ENCODE assay signal across 23 cellular contexts in genomic region chr17:49592263-49592662, GRCh38. TPM values are rescaled to one million over a fixed set of nuclear protein-coding genes. Genes with fewer than 3 reads are reported as not detected.
DNase-seq lines count a peak whose midpoint lies in the region; ATAC-seq and TF ChIP-seq lines count a peak whose summit lies in the region.
"Had no signal": no experiment of that assay in that cellular context is flagged by ENCODE, and none has a peak within 500 bp of the region (broad histone marks: within the 10 kb centered on the region; RNA-seq: fewer than 3 reads in every experiment).

No MANE protein-coding gene starts in this region.

- H3K36me3 ChIP-seq in endodermal cell (ENCODE audit: control insufficient read depth, insufficient read depth, low read length) (peaks cover 1% of the 10 kb centered on the region), stomach smooth muscle (ENCODE audit: control insufficient read depth in 2 of 2, insufficient read depth in 2 of 2, low read length in 2 of 2) (peaks cover 31 to 35% of the 10 kb centered on the region in 2 donors)

- no peaks in the 10 kb centered on the region for H3K27me3 Mint-ChIP-seq in activated T-helper 17 cell treated with anti-CD3 and anti-CD28 coated beads, Interleukin-2, amount 50 U/mL, for 72 hours
- no peaks in the 10 kb centered on the region for H3K27me3 Mint-ChIP-seq in endodermal cell (ENCODE audit: insufficient read depth)
- peaks cover 2% of the 10 kb centered on the region for H3K27me3 Mint-ChIP-seq in glutamatergic neuron (ENCODE audit: unreplicated experiment)

- H3K27ac ChIP-seq in endodermal cell (ENCODE audit: low read depth, low read length) (no peak overlapping the region), stomach smooth muscle (ENCODE audit: low read length) (peak overlapping the region; percentile 4)
- H3K27ac ChIP-seq: BLaER1 had no signal

- no peak overlapping the region for H3K4me3 Mint-ChIP-seq in activated T-helper 17 cell treated with anti-CD3 and anti-CD28 coated beads, Interleukin-2, amount 50 U/mL, for 72 hours
- H3K4me3 Mint-ChIP-seq in endodermal cell (no peak overlapping the region), glutamatergic neuron (ENCODE audit: unreplicated experiment) (no peak overlapping the region)
- H3K4me3 Mint-ChIP-seq: H9 had no signal

- H3K4me1 ChIP-seq in endodermal cell (ENCODE audit: control insufficient read depth, insufficient read depth, low read length) (no peaks in the 10 kb centered on the region), stomach smooth muscle (ENCODE audit: control insufficient read depth, insufficient read depth, low read length) (no peaks in the 10 kb centered on the region)
- H3K4me1 ChIP-seq: BLaER1 had no signal

- H3K4me1 Mint-ChIP-seq in activated T-helper 17 cell treated with anti-CD3 and anti-CD28 coated beads, Interleukin-2, amount 50 U/mL, for 72 hours, result peaks cover 7% of the 10 kb centered on the region
- H3K4me1 Mint-ChIP-seq in endodermal cell (peaks cover 13% of the 10 kb centered on the region), glutamatergic neuron (ENCODE audit: low read depth, unreplicated experiment) (peaks cover 14% of the 10 kb centered on the region)

- ATAC-seq in activated T-helper 17 cell treated with anti-CD3 and anti-CD28 coated beads, Interleukin-2, amount 50 U/mL, for 72 hours (replicated peaks), result no peak
- no peak for ATAC-seq in GM18873 (IDR thresholded peaks at IDR 0.05; ENCODE audit: low FRiP score, unreplicated experiment)
- ATAC-seq: K562 had no signal

- DNase-seq in NCI-H82 (lab: John Stamatoyannopoulos, UW) (peak; percentile 77), endodermal cell (peak; percentile 33), NCI-H748 treated with DMSO at 0.1 percent for 48 hours (lab: John Stamatoyannopoulos, UW) (no peak), glutamatergic neuron (no peak)
- DNase-seq: CD4-positive, CD25-positive, alpha-beta regulatory T cell; DMS153; DND-41; H9; MV-4-11; NCI-H1105; NCI-H1436 treated with DMSO at 0.1 percent for 48 hours; NCI-H187 treated with DMSO at 0.1 percent for 48 hours; NCI-H2171 treated with DMSO at 0.1 percent for 48 hours; NCI-H345; NCI-H774; RPMI8226; SHP77 had no signal

- TF ChIP-seq CTCF in endodermal cell (conservative IDR thresholded peaks at IDR 0.05) (no peak), glutamatergic neuron (IDR thresholded peaks at IDR 0.05; ENCODE audit: partially characterized antibody, unreplicated experiment) (no peak)

- peaks cover 34% of the 10 kb centered on the region for H3K36me3 Mint-ChIP-seq in activated T-helper 17 cell treated with anti-CD3 and anti-CD28 coated beads, Interleukin-2, amount 50 U/mL, for 72 hours (ENCODE audit: low read depth)
- H3K36me3 Mint-ChIP-seq in endodermal cell (ENCODE audit: low read depth) (peaks cover 21% of the 10 kb centered on the region), glutamatergic neuron (ENCODE audit: unreplicated experiment) (peaks cover 11% of the 10 kb centered on the region)

- no peaks in the 10 kb centered on the region for H3K9me3 Mint-ChIP-seq in activated T-helper 17 cell treated with anti-CD3 and anti-CD28 coated beads, Interleukin-2, amount 50 U/mL, for 72 hours
- H3K9me3 Mint-ChIP-seq in endodermal cell, result no peaks in the 10 kb centered on the region
- no peaks in the 10 kb centered on the region for H3K9me3 Mint-ChIP-seq in glutamatergic neuron (ENCODE audit: unreplicated experiment)
- H3K9me3 Mint-ChIP-seq: CD4-positive, CD25-positive, alpha-beta regulatory T cell; H9 had no signal

- no peak overlapping the region for H3K4me3 ChIP-seq in endodermal cell (ENCODE audit: low read length)
- no peak overlapping the region for H3K4me3 ChIP-seq in stomach smooth muscle (ENCODE audit: low read length in 2 of 2)
- H3K4me3 ChIP-seq: BLaER1, K562 had no signal

- WGBS in endodermal cell (ENCODE audit: insufficient coverage in 1 of 2, insufficient read length in 1 of 2), 2 experiments, result 78 to 96% methylated on average over 1 to 3 of the region's 3 CpGs

- H3K27me3 ChIP-seq in endodermal cell (ENCODE audit: control insufficient read depth, insufficient read depth, low read length, poor library complexity, severe bottlenecking) (no peaks in the 10 kb centered on the region), stomach smooth muscle (ENCODE audit: control insufficient read depth in 1 of 2, insufficient read depth in 2 of 2, low read length in 2 of 2) (no peaks in the 10 kb centered on the region)
- H3K27me3 ChIP-seq: BLaER1 had no signal

- peak overlapping the region; percentile 1 for H3K27ac Mint-ChIP-seq in activated T-helper 17 cell treated with anti-CD3 and anti-CD28 coated beads, Interleukin-2, amount 50 U/mL, for 72 hours
- H3K27ac Mint-ChIP-seq in endodermal cell (no peak overlapping the region), glutamatergic neuron (ENCODE audit: unreplicated experiment) (no peak overlapping the region)

- H3K9ac ChIP-seq in endodermal cell (ENCODE audit: extremely low read depth, low read length, poor library complexity, severe bottlenecking), result no peak overlapping the region
- H3K9ac ChIP-seq in stomach smooth muscle (ENCODE audit: low read length in 2 of 2), result no peak overlapping the region
- H3K9ac ChIP-seq: BLaER1 had no signal

- H3K9me3 ChIP-seq in endodermal cell (ENCODE audit: control insufficient read depth, low read length) (no peaks in the 10 kb centered on the region), stomach smooth muscle (ENCODE audit: control insufficient read depth in 2 of 2, low read length in 2 of 2) (no peaks in the 10 kb centered on the region)
- H3K9me3 ChIP-seq: BLaER1 had no signal

RNA-seq across cellular contexts. Expression of gene NXPH3, which starts 16.6 kb away (rescaled TPM):
- not detected for total RNA-seq in activated T-helper 17 cell treated with anti-CD3 and anti-CD28 coated beads, Interleukin-2, amount 50 U/mL, for 72 hours
- total RNA-seq in endodermal cell (1 to 10 TPM; 3.0 to 5.9 TPM), glutamatergic neuron (ENCODE audit: unreplicated experiment) (2.0 TPM)
- 1.4 TPM for polyA plus RNA-seq in endodermal cell (2013, experiment 1 of 2)
- 1.7 TPM for polyA plus RNA-seq in endodermal cell (2013, experiment 2 of 2)
- total RNA-seq: CD4-positive, CD25-positive, alpha-beta regulatory T cell; MCF 10A had no signal
- polyA plus RNA-seq: CD4-positive, CD25-positive, alpha-beta regulatory T cell had no signal

Comparison
In these comparisons a context has a peak if more than half of its experiments do, and no peak if none do; other contexts are left out.
1. DNase-seq: peak in NCI-H82 (single experiment) and endodermal cell (single experiment); none in NCI-H748 treated with DMSO at 0.1 percent for 48 hours (single experiment) and glutamatergic neuron (single experiment).